Comparison of ENCODE assay signal across 1 cellular context in genomic region chr11:1869427-1870325, GRCh38.
TF ChIP-seq lines count a peak whose summit lies in the region.

No MANE protein-coding gene starts in this region.

TF ChIP-seq in WTC11, 78 proteins besides CTCF, POLR2A, EP300 and RAD21:
- no peak for TF ChIP-seq ZNF532 (CRISPR knock-in tag; IDR thresholded peaks at IDR 0.05; ENCODE audit: borderline replicate concordance)
- no peak for TF ChIP-seq FOXJ3 (CRISPR knock-in tag; IDR thresholded peaks at IDR 0.05; ENCODE audit: borderline replicate concordance)
- TF ChIP-seq HMGXB4 (CRISPR knock-in tag; IDR thresholded peaks at IDR 0.05) = no peak
- TF ChIP-seq EMX1 (CRISPR knock-in tag; IDR thresholded peaks at IDR 0.05) = no peak
- no peak for TF ChIP-seq ZNF263 (CRISPR knock-in tag; IDR thresholded peaks at IDR 0.05; ENCODE audit: low read depth)
- TF ChIP-seq CREM (CRISPR knock-in tag; IDR thresholded peaks at IDR 0.05) = no peak
- no peak for TF ChIP-seq E2F1 (CRISPR knock-in tag; IDR thresholded peaks at IDR 0.05)
- TF ChIP-seq ATF3 (CRISPR knock-in tag; conservative IDR thresholded peaks at IDR 0.05) = no peak
- TF ChIP-seq AR (CRISPR knock-in tag; IDR thresholded peaks at IDR 0.05) = no peak
- TF ChIP-seq ZNF232 (CRISPR knock-in tag; IDR thresholded peaks at IDR 0.05) = no peak
- TF ChIP-seq SMAD4 (CRISPR knock-in tag; IDR thresholded peaks at IDR 0.05) = no peak
